1 cellular context compared by ENCODE assay signal in genomic region chr7:7798510-7798909, GRCh38.
TF ChIP-seq lines count a peak whose summit lies in the region.

No MANE protein-coding gene starts in this region.

TF ChIP-seq in HepG2, 621 proteins besides CTCF, POLR2A, EP300 and RAD21 (continued from another document):
- TF ChIP-seq GRHL1 (CRISPR knock-in tag; conservative IDR thresholded peaks at IDR 0.05), result no peak
- TF ChIP-seq CREM (IDR thresholded peaks at IDR 0.05), result no peak
- TF ChIP-seq CREM (CRISPR knock-in tag; IDR thresholded peaks at IDR 0.05), result no peak
- TF ChIP-seq ZNF33A (CRISPR knock-in tag; IDR thresholded peaks at IDR 0.05; ENCODE audit: borderline replicate concordance), result no peak
- no peak for TF ChIP-seq GATAD1 (CRISPR knock-in tag; IDR thresholded peaks at IDR 0.05)
- no peak for TF ChIP-seq KLF12 (CRISPR knock-in tag; IDR thresholded peaks at IDR 0.05; ENCODE audit: borderline replicate concordance)
- no peak for TF ChIP-seq ZNF468 (CRISPR knock-in tag; IDR thresholded peaks at IDR 0.05)
- TF ChIP-seq ZNF264 (CRISPR knock-in tag; IDR thresholded peaks at IDR 0.05), result no peak
- TF ChIP-seq IKZF4 (CRISPR knock-in tag; IDR thresholded peaks at IDR 0.05; ENCODE audit: borderline replicate concordance, low read depth, not compliant biosample characterization), result no peak
- TF ChIP-seq MIER3 (CRISPR knock-in tag; IDR thresholded peaks at IDR 0.05; ENCODE audit: borderline replicate concordance), result no peak
- TF ChIP-seq IKZF1 (IDR thresholded peaks at IDR 0.05), result no peak
- TF ChIP-seq MEIS2 (CRISPR knock-in tag; IDR thresholded peaks at IDR 0.05), result no peak
